8 cellular contexts compared by ENCODE assay signal in the genomic region with DNA sequence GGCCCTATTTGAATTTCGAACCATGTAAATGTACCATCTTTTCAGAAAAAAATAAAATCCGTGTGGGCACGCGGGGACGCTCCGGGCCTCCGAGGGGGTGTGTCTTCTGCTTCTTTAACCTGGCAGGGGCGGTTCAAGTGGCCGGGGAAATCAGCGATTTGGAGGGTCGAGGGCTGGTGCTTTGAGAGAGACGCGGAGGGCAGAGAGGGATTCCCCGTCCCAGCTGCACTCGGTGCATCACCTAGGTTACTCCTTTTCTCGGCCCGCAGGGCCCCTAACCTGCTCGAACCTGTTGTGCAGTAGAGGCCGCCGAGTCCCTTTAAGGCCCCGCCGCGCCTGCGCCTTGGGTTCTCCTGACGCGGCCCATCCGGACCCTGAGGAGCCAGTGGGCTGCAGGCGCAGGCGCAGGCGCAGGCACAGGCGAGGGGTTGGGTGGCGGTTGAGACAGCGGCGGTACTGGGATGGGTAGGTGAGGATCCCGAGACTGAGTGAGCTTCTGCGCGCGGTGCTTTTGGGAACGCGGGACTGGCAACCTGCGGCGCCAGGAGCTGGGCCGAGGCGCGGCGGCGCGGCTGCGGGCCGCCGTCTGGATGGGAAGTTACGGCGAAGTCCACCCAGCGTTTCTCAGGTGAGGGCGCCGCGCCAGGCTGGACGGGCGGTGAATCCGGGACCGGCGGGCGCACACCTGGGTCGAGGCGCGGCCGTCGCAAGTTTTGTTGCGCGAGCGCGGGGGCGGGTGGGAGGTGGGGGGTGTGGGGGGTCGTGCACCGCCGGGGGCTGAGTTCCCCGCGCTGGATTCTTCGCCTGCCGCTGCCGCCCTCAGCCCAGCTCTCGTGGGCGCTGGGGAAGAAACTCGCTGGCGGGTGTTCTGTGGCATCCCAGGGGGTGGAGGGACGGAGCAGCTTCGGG. TPM values are rescaled to one million over a fixed set of nuclear protein-coding genes. Genes with fewer than 3 reads are reported as not detected.
DNase-seq lines count a peak whose midpoint lies in the region; ATAC-seq and TF ChIP-seq lines count a peak whose summit lies in the region.

A gene with protein sequence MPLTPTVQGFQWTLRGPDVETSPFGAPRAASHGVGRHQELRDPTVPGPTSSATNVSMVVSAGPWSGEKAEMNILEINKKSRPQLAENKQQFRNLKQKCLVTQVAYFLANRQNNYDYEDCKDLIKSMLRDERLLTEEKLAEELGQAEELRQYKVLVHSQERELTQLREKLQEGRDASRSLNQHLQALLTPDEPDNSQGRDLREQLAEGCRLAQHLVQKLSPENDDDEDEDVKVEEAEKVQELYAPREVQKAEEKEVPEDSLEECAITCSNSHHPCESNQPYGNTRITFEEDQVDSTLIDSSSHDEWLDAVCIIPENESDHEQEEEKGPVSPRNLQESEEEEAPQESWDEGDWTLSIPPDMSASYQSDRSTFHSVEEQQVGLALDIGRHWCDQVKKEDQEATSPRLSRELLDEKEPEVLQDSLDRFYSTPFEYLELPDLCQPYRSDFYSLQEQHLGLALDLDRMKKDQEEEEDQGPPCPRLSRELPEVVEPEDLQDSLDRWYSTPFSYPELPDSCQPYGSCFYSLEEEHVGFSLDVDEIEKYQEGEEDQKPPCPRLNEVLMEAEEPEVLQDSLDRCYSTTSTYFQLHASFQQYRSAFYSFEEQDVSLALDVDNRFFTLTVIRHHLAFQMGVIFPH (plus strand): TSS at position 417 of the 909 bp plus-strand sequence. CDS start 4,950 bp downstream, outside the sequence.

- intact Hi-C loops in breast epithelium (cut with DNase I; ENCODE audit: low total_unique reads), result no loop called here

- H3K4me3 ChIP-seq in GM12875 (ENCODE audit: low read depth, low read length), result peak within 1 kb of the TSS; percentile 40
- peak within 1 kb of the TSS; percentile 61 to 84 (median 72) for H3K4me3 ChIP-seq in breast epithelium
- peak within 1 kb of the TSS; percentile 68 for H3K4me3 ChIP-seq in iPS-20b (ENCODE audit: low read length)
- H3K4me3 ChIP-seq in skin epidermis, result peak within 1 kb of the TSS; percentile 48 to 88 (median 59)

- TF ChIP-seq CTCF in GM12875 (IDR thresholded peaks at IDR 0.05; ENCODE audit: borderline replicate concordance, insufficient read depth, low read depth, low read length) (no peak), VCaP (conservative IDR thresholded peaks at IDR 0.05) (no peak), breast epithelium (IDR thresholded peaks at IDR 0.05) (no peak)

- TF ChIP-seq POLR2A in breast epithelium (IDR thresholded peaks at IDR 0.05), result no peak

- no peak within 1 kb of the TSS for H3K9ac ChIP-seq in iPS-20b (ENCODE audit: low read depth, low read length)

- H3K27me3 ChIP-seq in breast epithelium (no peaks in the 10 kb centered on the region), iPS-20b (ENCODE audit: insufficient read depth, low read length) (peaks cover 55% of the 10 kb centered on the region)

- H3K27ac ChIP-seq in VCaP (peak within 1 kb of the TSS; percentile 82), breast epithelium (peak within 1 kb of the TSS; percentile 68 to 81), iPS-20b (ENCODE audit: low read length) (no peak within 1 kb of the TSS), skin epidermis (peak within 1 kb of the TSS in 13 of 21 experiments; percentile 1 to 71 (median 50))

- H3K36me3 ChIP-seq in breast epithelium (no peaks in the 10 kb centered on the region), iPS-20b (ENCODE audit: insufficient read depth, low read depth, low read length) (no peaks in the 10 kb centered on the region)

- H3K9me3 ChIP-seq in breast epithelium (no peaks in the 10 kb centered on the region), iPS-20b (ENCODE audit: insufficient read depth, low read depth, low read length) (no peaks in the 10 kb centered on the region)

- no peaks in the 10 kb centered on the region for H3K4me1 ChIP-seq in breast epithelium
- no peaks in the 10 kb centered on the region for H3K4me1 ChIP-seq in iPS-20b (ENCODE audit: insufficient read depth, low read length)

- ATAC-seq in HG02943 (IDR thresholded peaks at IDR 0.05; ENCODE audit: low read depth, unreplicated experiment) (peak; percentile 93), HG02759 (IDR thresholded peaks at IDR 0.05; ENCODE audit: unreplicated experiment) (no peak)

- DNase-seq in NCI-H2029 (lab: John Stamatoyannopoulos, UW) (peak; percentile 70), breast epithelium (ENCODE audit: low spot score in 2 of 2) (peak; percentile 80 to 87)

RNA-seq across cellular contexts. Expression of the gene that starts here (rescaled TPM):
- total RNA-seq in breast epithelium, result 10 to 100 TPM; 13.8 to 22.3 (median 20.6) TPM
